ENCODE assay signal across 8 cellular contexts in the genomic region with DNA sequence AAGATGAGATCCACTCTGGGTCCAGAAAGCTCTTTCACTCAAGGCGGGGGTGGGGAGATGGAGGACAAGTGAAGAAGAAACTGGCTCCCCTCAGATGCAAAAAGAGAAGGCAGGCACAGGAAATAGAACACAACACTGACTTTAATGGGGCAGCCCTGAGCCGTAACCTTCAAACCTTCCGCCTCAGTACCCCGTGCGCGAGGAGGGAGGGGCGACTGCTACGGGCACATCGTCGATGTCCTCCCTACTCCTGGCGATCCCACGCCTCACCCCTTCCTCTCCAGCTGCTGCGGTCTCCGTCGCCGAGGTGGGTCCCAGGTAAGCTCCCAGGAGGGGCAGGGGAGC. TPM values are rescaled to one million over a fixed set of nuclear protein-coding genes. Genes with fewer than 3 reads are reported as not detected.
DNase-seq lines count a peak whose midpoint lies in the region; TF ChIP-seq lines count a peak whose summit lies in the region.

No MANE protein-coding gene starts in this region.

- POLR2A ChIA-PET in activated CD4-positive, alpha-beta T cell treated with anti-CD3 and anti-CD28 coated beads, Interleukin-2, amount 10 ng/mL, durations not matched to agents 7 days and 5 days (lab: Charles Lee) = interaction anchor here (1.2 kb wide), 1 partner anchor 10 kb away, joined by 5 read pairs; a partner anchor contains a TSS

- H2BK120ac ChIP-seq in mesenchymal stem cell (ENCODE audit: low read depth, low read length) = no peak overlapping the region

- DNase-seq in activated CD4-positive, alpha-beta T cell treated with anti-CD3 and anti-CD28 coated beads, Interleukin-2, amount 10 ng/mL, durations not matched to agents 7 days and 5 days = no peak
- no peak for DNase-seq in activated CD4-positive, alpha-beta T cell treated with anti-CD3 and anti-CD28 coated beads for 48 hours
- DNase-seq in mammary epithelial cell (no peak), mesenchymal stem cell (no peak), COLO668 (lab: John Stamatoyannopoulos, UW; ENCODE audit: unreplicated experiment) (no peak), NCI-H446 (lab: John Stamatoyannopoulos, UW) (no peak), hepatic stellate cell (ENCODE audit: low spot score) (no peak)

- H3K36me3 ChIP-seq in mammary epithelial cell (ENCODE audit: insufficient read depth, low read length) (no peaks in the 10 kb centered on the region), mesenchymal stem cell (ENCODE audit: control insufficient read depth in 1 of 2, insufficient read depth in 2 of 2, low read depth in 1 of 2, low read length in 2 of 2) (peaks cover 0 to 4% of the 10 kb centered on the region in 2 experiments), thymus (ENCODE audit: control insufficient read depth, insufficient read depth) (no peaks in the 10 kb centered on the region)

- peaks cover 35% of the 10 kb centered on the region for H3K4me1 Mint-ChIP-seq in activated CD4-positive, alpha-beta T cell treated with anti-CD3 and anti-CD28 coated beads, Interleukin-2, amount 10 ng/mL, durations not matched to agents 7 days and 5 days

- H3K27me3 Mint-ChIP-seq in activated CD4-positive, alpha-beta T cell treated with anti-CD3 and anti-CD28 coated beads, Interleukin-2, amount 10 ng/mL, durations not matched to agents 7 days and 5 days = peaks cover 31% of the 10 kb centered on the region

- TF ChIP-seq CTCF in mammary epithelial cell (conservative IDR thresholded peaks at IDR 0.05 in 1 of 2, IDR thresholded peaks at IDR 0.05 in 1 of 2; ENCODE audit: extremely low read depth in 1 of 2, insufficient read depth in 1 of 2, low read depth in 1 of 2, low read length in 2 of 2) = no peak

- no peak overlapping the region for H3K23ac ChIP-seq in mesenchymal stem cell (ENCODE audit: low read length in 2 of 2)

- H3K18ac ChIP-seq in mesenchymal stem cell (ENCODE audit: low read depth in 1 of 2, low read length in 2 of 2) = peak overlapping the region; percentile 26 to 77

- H2BK12ac ChIP-seq in mesenchymal stem cell (ENCODE audit: low read length in 2 of 2) = no peak overlapping the region

- WGBS in mammary epithelial cell (ENCODE audit: low coverage, missing lambda C conversion rate) = 34% methylated on average over 8 of the region's 16 CpGs
- WGBS in mesenchymal stem cell = 18% methylated on average over 16 of the region's 16 CpGs
- WGBS in thymus = 10% methylated on average over 16 of the region's 16 CpGs

- H3K4me3 ChIP-seq in mammary epithelial cell (replicated peaks in 1 of 3; ENCODE audit: insufficient read depth in 1 of 3, low read depth in 2 of 3, low read length in 3 of 3) (peak overlapping the region; percentile 34 to 50 (median 47)), mesenchymal stem cell (ENCODE audit: insufficient read depth in 1 of 2, low read depth in 1 of 2, low read length in 2 of 2) (peak overlapping the region; percentile 53 to 79), thymus (ENCODE audit: low read length) (peak overlapping the region; percentile 31)

- H3K27me3 ChIP-seq in mammary epithelial cell (ENCODE audit: insufficient read depth, low read length) (no peaks in the 10 kb centered on the region), mesenchymal stem cell (ENCODE audit: control insufficient read depth in 1 of 2, insufficient read depth in 1 of 2, low read length in 2 of 2) (peaks cover 0 to 13% of the 10 kb centered on the region in 2 experiments), thymus (ENCODE audit: control insufficient read depth, insufficient read depth) (peaks cover 30% of the 10 kb centered on the region)

- H3K9me3 ChIP-seq in mammary epithelial cell (replicated peaks; ENCODE audit: insufficient read depth, low read length) (no peaks in the 10 kb centered on the region), mesenchymal stem cell (ENCODE audit: control insufficient read depth, low read length) (peaks cover 4% of the 10 kb centered on the region), thymus (ENCODE audit: control insufficient read depth) (no peaks in the 10 kb centered on the region)

- intact Hi-C loops in mammary epithelial cell (cut with micrococcal nuclease) = no loop called here

- H3K4me2 ChIP-seq in mammary epithelial cell (ENCODE audit: insufficient read depth, low read depth, low read length) (peak overlapping the region; percentile 94), mesenchymal stem cell (ENCODE audit: low read length, poor library complexity, severe bottlenecking) (peak overlapping the region; percentile 93)

- dilution Hi-C loops in mammary epithelial cell (cut with HindIII; ENCODE audit: low sequenced_read_pairs) = loop anchor here (5.0 kb wide), 1 partner anchor 240 kb away; a partner anchor contains a TSS

- no peaks in the 10 kb centered on the region for H4K20me1 ChIP-seq in mammary epithelial cell (ENCODE audit: insufficient read depth, low read length)

- H3K27ac ChIP-seq in mammary epithelial cell (ENCODE audit: insufficient read depth, low read depth, low read length) = no peak overlapping the region
- no peak overlapping the region for H3K27ac ChIP-seq in mesenchymal stem cell (ENCODE audit: low read length, poor library complexity, severe bottlenecking)
- no peak overlapping the region for H3K27ac ChIP-seq in thymus (ENCODE audit: low read depth)

- no peak overlapping the region for H2AK5ac ChIP-seq in mesenchymal stem cell (ENCODE audit: low read length, severe bottlenecking)

- H3K14ac ChIP-seq in mesenchymal stem cell (ENCODE audit: low read length in 2 of 2) = peak overlapping the region in 1 of 2 experiments; percentile 80

- no peaks in the 10 kb centered on the region for H3K9me3 Mint-ChIP-seq in activated CD4-positive, alpha-beta T cell treated with anti-CD3 and anti-CD28 coated beads, Interleukin-2, amount 10 ng/mL, durations not matched to agents 7 days and 5 days

- H3K27ac Mint-ChIP-seq in activated CD4-positive, alpha-beta T cell treated with anti-CD3 and anti-CD28 coated beads, Interleukin-2, amount 10 ng/mL, durations not matched to agents 7 days and 5 days = no peak overlapping the region

- H3K36me3 Mint-ChIP-seq in activated CD4-positive, alpha-beta T cell treated with anti-CD3 and anti-CD28 coated beads, Interleukin-2, amount 10 ng/mL, durations not matched to agents 7 days and 5 days (ENCODE audit: low read depth) = no peaks in the 10 kb centered on the region

- H2BK15ac ChIP-seq in mesenchymal stem cell (ENCODE audit: low read depth, poor library complexity, severe bottlenecking) = peak overlapping the region; percentile 26

- peak overlapping the region; percentile 95 for H2AFZ ChIP-seq in mammary epithelial cell (ENCODE audit: low read depth, low read length)
- peak overlapping the region; percentile 84 for H2AFZ ChIP-seq in mesenchymal stem cell (ENCODE audit: low read depth, low read length)

- H3K79me1 ChIP-seq in mesenchymal stem cell (replicated peaks; ENCODE audit: low read length, poor library complexity, severe bottlenecking) = no peaks in the 10 kb centered on the region

- no peak overlapping the region for H3K4ac ChIP-seq in mesenchymal stem cell (ENCODE audit: low read depth in 1 of 2, low read length in 2 of 2)

- CTCF ChIA-PET in activated CD4-positive, alpha-beta T cell treated with anti-CD3 and anti-CD28 coated beads, Interleukin-2, amount 10 ng/mL, durations not matched to agents 7 days and 5 days (lab: Charles Lee) = interaction anchor here (0.6 to 3.9 kb wide), 7 partner anchors 9 to 530 kb away, joined by 3 to 40 read pairs (median 4); a partner anchor contains a TSS
- CTCF ChIA-PET in mammary epithelial cell (lab: Charles Lee; ENCODE audit: low non-redundant PET) = interaction anchor here (0.6 kb wide), 1 partner anchor 28 kb away, joined by 14 read pairs; no protein-coding TSS in a partner anchor

- H4K91ac ChIP-seq in mesenchymal stem cell (ENCODE audit: low read length) = peak overlapping the region; percentile 84

- H3K9ac ChIP-seq in mammary epithelial cell (ENCODE audit: insufficient read depth, low read length) (no peak overlapping the region), mesenchymal stem cell (ENCODE audit: low read length) (peak overlapping the region; percentile 80)

- in situ Hi-C loops in mammary epithelial cell (cut with MboI; ENCODE audit: low sequenced_read_pairs in 2 of 2) = no loop called here

- peaks cover under 1% of the 10 kb centered on the region for H3K79me2 ChIP-seq in mammary epithelial cell (ENCODE audit: insufficient read depth, low read length)

- peaks cover 18% of the 10 kb centered on the region for H3K4me1 ChIP-seq in mammary epithelial cell (ENCODE audit: insufficient read depth, low read length)
- peaks cover 19% of the 10 kb centered on the region for H3K4me1 ChIP-seq in mesenchymal stem cell (ENCODE audit: control insufficient read depth, insufficient read depth, low read depth, low read length)
- H3K4me1 ChIP-seq in thymus (ENCODE audit: control insufficient read depth, insufficient read depth, low read length) = peaks cover 9% of the 10 kb centered on the region

- BruUV-seq in mammary epithelial cell (replicated peaks; lab: Mats Ljungman, UMichigan) = no TSS peak

- H3K4me3 Mint-ChIP-seq in activated CD4-positive, alpha-beta T cell treated with anti-CD3 and anti-CD28 coated beads, Interleukin-2, amount 10 ng/mL, durations not matched to agents 7 days and 5 days = peak overlapping the region; percentile 59

- H4K8ac ChIP-seq in mesenchymal stem cell (ENCODE audit: low read length) = peak overlapping the region; percentile 85

- H2BK5ac ChIP-seq in mesenchymal stem cell (ENCODE audit: low read depth, low read length, poor library complexity, severe bottlenecking) = no peak overlapping the region

RNA-seq across cellular contexts. Expression of a gene that starts 3.9 kb away (rescaled TPM):
- under 1 TPM; 0.17 to 0.21 TPM for total RNA-seq in activated CD4-positive, alpha-beta T cell treated with anti-CD3 and anti-CD28 coated beads, Interleukin-2, amount 10 ng/mL, durations not matched to agents 7 days and 5 days
- total RNA-seq in mammary epithelial cell = under 1 TPM; 0.17 to 0.26 TPM
- polyA plus RNA-seq in mammary epithelial cell = 0.08 TPM
- polyA minus RNA-seq in mammary epithelial cell = not detected
- 0.07 TPM for polyA plus RNA-seq in mesenchymal stem cell (2013, experiment 1 of 2)
- polyA plus RNA-seq in mesenchymal stem cell (2013, experiment 2 of 2) = 0.07 TPM
- 0.16 TPM for polyA plus RNA-seq in thymus

RNA-seq across cellular contexts. Expression of a gene that starts 9.2 kb away (rescaled TPM):
- total RNA-seq in activated CD4-positive, alpha-beta T cell treated with anti-CD3 and anti-CD28 coated beads, Interleukin-2, amount 10 ng/mL, durations not matched to agents 7 days and 5 days = 10 to 100 TPM; 77.8 to 85.6 TPM
- 10 to 100 TPM; 56.8 to 72.2 TPM for total RNA-seq in mammary epithelial cell
- polyA plus RNA-seq in mammary epithelial cell (33.5 TPM), thymus (36.2 TPM)
- polyA minus RNA-seq in mammary epithelial cell = 47.9 TPM
- polyA plus RNA-seq in mesenchymal stem cell (2013, experiment 1 of 2) = 38.0 TPM
- polyA plus RNA-seq in mesenchymal stem cell (2013, experiment 2 of 2) = 38.0 TPM

RNA-seq across cellular contexts. Expression of a gene that starts 9.8 kb away (rescaled TPM):
- 10 to 100 TPM; 27.8 to 27.9 TPM for total RNA-seq in activated CD4-positive, alpha-beta T cell treated with anti-CD3 and anti-CD28 coated beads, Interleukin-2, amount 10 ng/mL, durations not matched to agents 7 days and 5 days
- total RNA-seq in mammary epithelial cell = 10 to 100 TPM; 14.0 to 59.9 TPM
- polyA plus RNA-seq in mammary epithelial cell (63.4 TPM), thymus (21.4 TPM)
- polyA minus RNA-seq in mammary epithelial cell = 43.5 TPM
- 39.5 TPM for polyA plus RNA-seq in mesenchymal stem cell (2013, experiment 1 of 2)
- 36.9 TPM for polyA plus RNA-seq in mesenchymal stem cell (2013, experiment 2 of 2)

RNA-seq across cellular contexts. Expression of a gene that starts 18.8 kb away (rescaled TPM):
- 100 to 1,000 TPM; 403 to 429 TPM for total RNA-seq in activated CD4-positive, alpha-beta T cell treated with anti-CD3 and anti-CD28 coated beads, Interleukin-2, amount 10 ng/mL, durations not matched to agents 7 days and 5 days
- total RNA-seq in mammary epithelial cell = 10 to 100 TPM in 1 of 2 donors, 1 to 10 TPM in 1; 5.5 to 55.5 TPM
- polyA plus RNA-seq in mammary epithelial cell = 45.8 TPM
- polyA minus RNA-seq in mammary epithelial cell = 80.2 TPM
- polyA plus RNA-seq in mesenchymal stem cell (2013, experiment 1 of 2) = 97.9 TPM
- polyA plus RNA-seq in mesenchymal stem cell (2013, experiment 2 of 2) = 95.2 TPM
- polyA plus RNA-seq in thymus = 56.4 TPM

RNA-seq across cellular contexts. Expression of a gene that starts 43.0 kb away (rescaled TPM):
- total RNA-seq in activated CD4-positive, alpha-beta T cell treated with anti-CD3 and anti-CD28 coated beads, Interleukin-2, amount 10 ng/mL, durations not matched to agents 7 days and 5 days = 10 to 100 TPM; 16.6 to 18.2 TPM
- 10 to 100 TPM; 14.9 to 15.5 TPM for total RNA-seq in mammary epithelial cell
- polyA plus RNA-seq in mammary epithelial cell = 11.5 TPM
- polyA minus RNA-seq in mammary epithelial cell = 22.3 TPM
- polyA plus RNA-seq in mesenchymal stem cell (2013, experiment 1 of 2) = 9.4 TPM
- 9.5 TPM for polyA plus RNA-seq in mesenchymal stem cell (2013, experiment 2 of 2)
- 8.4 TPM for polyA plus RNA-seq in thymus
